ENCODE assay signal across 8 cellular contexts in genomic region chr11:559712-560304, GRCh38. TPM values are rescaled to one million over a fixed set of nuclear protein-coding genes. Genes with fewer than 3 reads are reported as not detected.
A peak's percentile ranks its signal among the peaks of the same experiment; 100 is the strongest.
DNase-seq lines count a peak whose midpoint lies in the region; ATAC-seq, FAIRE-seq and TF ChIP-seq lines count a peak whose summit lies in the region.

No MANE protein-coding gene starts in this region.

- ATAC-seq in gastrocnemius medialis = no peak
- ATAC-seq in HG02870 (IDR thresholded peaks at IDR 0.05; ENCODE audit: unreplicated experiment) = no peak
- ATAC-seq in GM18861 (IDR thresholded peaks at IDR 0.05; ENCODE audit: unreplicated experiment) = no peak

- peak overlapping the region; percentile 65 for H3K4me3 ChIP-seq in SU-DHL-6 (ENCODE audit: insufficient read depth, low read length, poor library complexity, severe bottlenecking)
- H3K4me3 ChIP-seq in hepatocyte = no peak overlapping the region
- H3K4me3 ChIP-seq in gastrocnemius medialis = peak overlapping the region; percentile 66 to 92 (median 75)

- TF ChIP-seq POLR2A in H54 (IDR thresholded peaks at IDR 0.05; ENCODE audit: low read depth, low read length) (no peak), gastrocnemius medialis (IDR thresholded peaks at IDR 0.05) (no peak)

- H3K9me2 ChIP-seq in SU-DHL-6 (replicated peaks; ENCODE audit: insufficient read depth, low read length) (no peaks in the 10 kb centered on the region), hepatocyte (replicated peaks; ENCODE audit: insufficient read depth) (no peaks in the 10 kb centered on the region)

- in situ Hi-C loops in gastrocnemius medialis (cut with MboI; ENCODE audit: low sequenced_read_pairs in 4 of 4) = loop anchor here (25.0 kb wide), 2 partner anchors 152 to 177 kb away; partner anchors contain the start of genes EPS8L2 (in 3 of the 4) and TALDO1 (in 1 of the 4)

- H3K9me3 ChIP-seq in SU-DHL-6 (ENCODE audit: insufficient read depth, low read length) = no peaks in the 10 kb centered on the region
- no peaks in the 10 kb centered on the region for H3K9me3 ChIP-seq in hepatocyte (ENCODE audit: low read depth)
- no peaks in the 10 kb centered on the region for H3K9me3 ChIP-seq in gastrocnemius medialis

- H2AFZ ChIP-seq in SU-DHL-6 (ENCODE audit: low read depth, low read length, severe bottlenecking) (peak overlapping the region; percentile 75), hepatocyte (peak overlapping the region; percentile 60)

- H3K4me2 ChIP-seq in SU-DHL-6 (ENCODE audit: low read depth, low read length, poor library complexity, severe bottlenecking) = peak overlapping the region; percentile 84
- H3K4me2 ChIP-seq in hepatocyte = peak overlapping the region; percentile 97

- H3K4me1 ChIP-seq in hepatocyte (ENCODE audit: insufficient read depth) (peaks cover 33% of the 10 kb centered on the region), gastrocnemius medialis (peaks cover 9 to 14% of the 10 kb centered on the region in 2 donors)

- 0 out of 2 replicates have a peak overlapping the region, but pooled peaks have one; percentile 39 for H3K27ac ChIP-seq in SU-DHL-6 (ENCODE audit: low read depth, low read length)
- peak overlapping the region; percentile 96 for H3K27ac ChIP-seq in hepatocyte
- no peak overlapping the region for H3K27ac ChIP-seq in gastrocnemius medialis

- H3F3A ChIP-seq in SU-DHL-6 (ENCODE audit: insufficient read depth) = 0 out of 2 replicates have a peak, but pooled peaks cover 3% of the 10 kb centered on the region

- DNase-seq in H54 (ENCODE audit: insufficient read length, low spot score) (peak; percentile 66), hepatocyte (ENCODE audit: low spot score) (no peak), gastrocnemius medialis (no peak), NCI-H524 treated with DMSO at 0.1 percent for 48 hours (lab: John Stamatoyannopoulos, UW) (no peak), nucleus accumbens (lab: John Stamatoyannopoulos, UW) (no peak)

- H4K20me1 ChIP-seq in SU-DHL-6 (ENCODE audit: low read depth, low read length) (no peaks in the 10 kb centered on the region), hepatocyte (ENCODE audit: insufficient read depth, poor library complexity, severe bottlenecking) (no peaks in the 10 kb centered on the region)

- TF ChIP-seq CTCF in SU-DHL-6 (IDR thresholded peaks at IDR 0.05; ENCODE audit: insufficient read depth, low read length, poor library complexity, severe bottlenecking) (no peak), hepatocyte (IDR thresholded peaks at IDR 0.05; ENCODE audit: poor library complexity) (no peak), gastrocnemius medialis (IDR thresholded peaks at IDR 0.05 in 4 of 5, conservative IDR thresholded peaks at IDR 0.05 in 1 of 5) (no peak)

- FAIRE-seq in H54 (lab: Jason Lieb, UNC) = no peak

- peak overlapping the region; percentile 75 for H3K9ac ChIP-seq in SU-DHL-6 (ENCODE audit: low read length)

- H3K36me3 ChIP-seq in SU-DHL-6 (ENCODE audit: low read length) (no peaks in the 10 kb centered on the region), hepatocyte (replicated peaks; ENCODE audit: insufficient read depth, low read depth) (no peaks in the 10 kb centered on the region), gastrocnemius medialis (no peaks in the 10 kb centered on the region)

- H3K27me3 ChIP-seq in SU-DHL-6 (ENCODE audit: low read length) (no peaks in the 10 kb centered on the region), hepatocyte (peaks cover 24% of the 10 kb centered on the region), gastrocnemius medialis (peaks cover 30 to 32% (median 32%) of the 10 kb centered on the region in 3 donors)

- intact Hi-C loops in gastrocnemius medialis (cut with DNase I; ENCODE audit: low total_unique reads) = loop anchor here (1.0 kb wide), 2 partner anchors 8 to 42 kb away; no protein-coding TSS in a partner anchor

- H3K79me2 ChIP-seq in SU-DHL-6 (ENCODE audit: insufficient read depth, low read length) = no peaks in the 10 kb centered on the region; the same call in 1 of the 2 replicates
- peaks cover 17% of the 10 kb centered on the region for H3K79me2 ChIP-seq in hepatocyte

- 63% methylated on average over 17 of the region's 18 CpGs for WGBS in hepatocyte (ENCODE audit: low lambda C conversion rate, missing lambda C conversion rate)

RNA-seq across cellular contexts. Expression of gene LMNTD2, which starts 0.7 kb away (rescaled TPM):
- 3.4 and 7.3 TPM in 2 replicates for total RNA-seq in hepatocyte
- polyA plus RNA-seq in hepatocyte = 15.9 and 19.1 TPM in 2 replicates
- total RNA-seq in gastrocnemius medialis = 1 to 10 TPM in 1 of 4 donors, under 1 TPM in 1, not detected in 2; 0.13 to 1.5 TPM

RNA-seq across cellular contexts. Expression of gene RASSF7, which starts 1.0 kb away (rescaled TPM):
- total RNA-seq in hepatocyte (47.6 and 75.8 TPM in 2 replicates), gastrocnemius medialis (1 to 10 TPM in 1 of 4 donors, under 1 TPM in 3; 0.56 to 2.4 (median 0.70) TPM)
- polyA plus RNA-seq in hepatocyte = 104 and 130 TPM in 2 replicates

RNA-seq across cellular contexts. Expression of gene PHRF1, which starts 16.5 kb away (rescaled TPM):
- total RNA-seq in hepatocyte (25.6 and 26.9 TPM in 2 replicates), gastrocnemius medialis (10 to 100 TPM in 3 of 4 donors, 1 to 10 TPM in 1; 9.2 to 22.6 (median 20.8) TPM)
- polyA plus RNA-seq in hepatocyte = 25.6 TPM in 2 replicates

RNA-seq across cellular contexts. Expression of gene LRRC56, which starts 22.5 kb away (rescaled TPM):
- total RNA-seq in hepatocyte = 0.64 and 1.6 TPM in 2 replicates
- 0.40 and 1.2 TPM in 2 replicates for polyA plus RNA-seq in hepatocyte
- total RNA-seq in gastrocnemius medialis = under 1 TPM in 2 of 4 donors, not detected in 2; 0.29 to 0.36 TPM

RNA-seq across cellular contexts. Expression of gene HRAS, which starts 24.4 kb away (rescaled TPM):
- total RNA-seq in hepatocyte (19.3 and 28.4 TPM in 2 replicates), gastrocnemius medialis (10 to 100 TPM; 17.1 to 50.0 (median 37.6) TPM)
- polyA plus RNA-seq in hepatocyte = 57.9 and 84.0 TPM in 2 replicates

Comparison
In these comparisons a context has a peak if more than half of its experiments do, and no peak if none do; other contexts are left out.
1. H3K27ac ChIP-seq: peak in SU-DHL-6 (single experiment) and hepatocyte (single experiment); none in gastrocnemius medialis (0 of 4).
2. RNA of gene RASSF7, which starts 1.0 kb away (total RNA-seq): 47.6 to 75.8 TPM in hepatocyte; 0.56 to 2.4 TPM in gastrocnemius medialis; every median in the first group is over 10 times any median in the second.